In genomic region chr10:5685764-5686240, GRCh38 we compare ENCODE assay signal across 8 cellular contexts. TPM values are rescaled to one million over a fixed set of nuclear protein-coding genes. Genes with fewer than 3 reads are reported as not detected.
A peak's percentile ranks its signal among the peaks of the same experiment; 100 is the strongest.
DNase-seq lines count a peak whose midpoint lies in the region; ATAC-seq and TF ChIP-seq lines count a peak whose summit lies in the region.

No MANE protein-coding gene starts in this region.

- H3K9me3 Mint-ChIP-seq in CD4-positive, alpha-beta memory T cell = no peaks in the 10 kb centered on the region
- H3K9me3 Mint-ChIP-seq in chondrocyte (ENCODE audit: low read depth) = no peaks in the 10 kb centered on the region
- peaks cover 0 to 3% (median 0%) of the 10 kb centered on the region in 11 donors for H3K9me3 Mint-ChIP-seq in naive thymus-derived CD4-positive, alpha-beta T cell

- CTCF ChIA-PET in CD4-positive, alpha-beta memory T cell (lab: Charles Lee; ENCODE audit: partially characterized antibody) = no interaction called here
- CTCF ChIA-PET in naive thymus-derived CD4-positive, alpha-beta T cell (lab: Charles Lee) = no interaction called here

- H3K27ac ChIP-seq in CD4-positive, alpha-beta memory T cell (ENCODE audit: low read depth, low read length) = peak overlapping the region; percentile 97
- H3K27ac ChIP-seq in naive thymus-derived CD4-positive, alpha-beta T cell (ENCODE audit: low read depth, low read length) = peak overlapping the region; percentile 96

- H3K4me3 Mint-ChIP-seq in CD4-positive, alpha-beta memory T cell = peak overlapping the region; percentile 94 to 99 (median 98)
- H3K4me3 Mint-ChIP-seq in chondrocyte (ENCODE audit: unreplicated experiment) = peak overlapping the region; percentile 97
- peak overlapping the region; percentile 93 to 100 (median 98) for H3K4me3 Mint-ChIP-seq in naive thymus-derived CD4-positive, alpha-beta T cell

- no peak for ATAC-seq in naive thymus-derived CD4-positive, alpha-beta T cell
- ATAC-seq in GM18909 (IDR thresholded peaks at IDR 0.05; ENCODE audit: poor library complexity, unreplicated experiment) (no peak), HG03432 (IDR thresholded peaks at IDR 0.05; ENCODE audit: unreplicated experiment) (no peak)

- H3K4me3 ChIP-seq in CD4-positive, alpha-beta memory T cell (ENCODE audit: low read length in 2 of 2) = peak overlapping the region; percentile 76 to 83
- H3K4me3 ChIP-seq in naive thymus-derived CD4-positive, alpha-beta T cell (ENCODE audit: low read length) = peak overlapping the region; percentile 76

- peak in 1 of 5 donors; percentile 13 for DNase-seq in CD4-positive, alpha-beta memory T cell
- no peak for DNase-seq in chondrocyte (ENCODE audit: low spot score)
- DNase-seq in naive thymus-derived CD4-positive, alpha-beta T cell = peak in 1 of 9 donors; percentile 13
- DNase-seq in posterior cingulate gyrus = no peak
- no peak for DNase-seq in activated CD4-positive, CD25-positive, alpha-beta regulatory T cell treated with anti-CD3 and anti-CD28 coated beads, Interleukin-2, amount 50 U/mL, for 72 hours

- H3K4me1 ChIP-seq in CD4-positive, alpha-beta memory T cell (ENCODE audit: insufficient read depth, low read length) = peaks cover 55% of the 10 kb centered on the region
- H3K4me1 ChIP-seq in naive thymus-derived CD4-positive, alpha-beta T cell (ENCODE audit: control insufficient read depth in 2 of 2, insufficient read depth in 2 of 2, low read length in 2 of 2) = peaks cover 15 to 27% of the 10 kb centered on the region in 2 donors

- no peaks in the 10 kb centered on the region for H3K27me3 ChIP-seq in CD4-positive, alpha-beta memory T cell (ENCODE audit: insufficient read depth, low read length)
- no peaks in the 10 kb centered on the region for H3K27me3 ChIP-seq in naive thymus-derived CD4-positive, alpha-beta T cell (ENCODE audit: control insufficient read depth in 2 of 2, insufficient read depth in 2 of 2, low read length in 2 of 2)

- TF ChIP-seq CTCF in LNCAP (IDR thresholded peaks at IDR 0.05) = peak; percentile 19; the same call in 1 of the 2 replicates
- TF ChIP-seq CTCF in chondrocyte (IDR thresholded peaks at IDR 0.05) = peak; percentile 70

- peaks cover 25 to 65% (median 45%) of the 10 kb centered on the region in 4 donors for H3K4me1 Mint-ChIP-seq in CD4-positive, alpha-beta memory T cell
- H3K4me1 Mint-ChIP-seq in chondrocyte (ENCODE audit: low read depth) = peaks cover 24% of the 10 kb centered on the region
- peaks cover 32 to 64% (median 50%) of the 10 kb centered on the region in 7 donors for H3K4me1 Mint-ChIP-seq in naive thymus-derived CD4-positive, alpha-beta T cell

- intact Hi-C loops in CD4-positive, alpha-beta memory T cell (cut with micrococcal nuclease) = loop anchor here (1.0 to 10.0 kb wide), 6 partner anchors 19 to 289 kb away; partner anchors contain the start of genes ASB13 and IL15RA
- intact Hi-C loops in naive thymus-derived CD4-positive, alpha-beta T cell (cut with micrococcal nuclease) = loop anchor here (1.0 to 10.0 kb wide), 13 partner anchors 25 to 861 kb away; partner anchors contain the start of genes AKR1E2 (in 1 of the 2), ANKRD16 (in 1 of the 2), IL15RA (in 1 of the 2) and RBM17 (in 1 of the 2)
- intact Hi-C loops in posterior cingulate gyrus (cut with DNase I) = loop anchor here (2.0 to 5.0 kb wide), 3 partner anchors 127 to 206 kb away; partner anchors contain the start of genes FBH1 and GDI2

- no peaks in the 10 kb centered on the region for H3K9me3 ChIP-seq in CD4-positive, alpha-beta memory T cell (ENCODE audit: control insufficient read depth in 1 of 2, low read length in 2 of 2)
- no peaks in the 10 kb centered on the region for H3K9me3 ChIP-seq in naive thymus-derived CD4-positive, alpha-beta T cell (ENCODE audit: control insufficient read depth in 2 of 3, low read length in 3 of 3)

- no peaks in the 10 kb centered on the region for H3K27me3 Mint-ChIP-seq in CD4-positive, alpha-beta memory T cell
- no peaks in the 10 kb centered on the region for H3K27me3 Mint-ChIP-seq in chondrocyte (ENCODE audit: low read depth)
- peaks cover 0 to 3% (median 0%) of the 10 kb centered on the region in 5 donors for H3K27me3 Mint-ChIP-seq in naive thymus-derived CD4-positive, alpha-beta T cell

- POLR2A ChIA-PET in CD4-positive, alpha-beta memory T cell (lab: Charles Lee; ENCODE audit: partially characterized antibody) = interaction anchor here (2.1 to 2.6 kb wide), 3 partner anchors 21 to 128 kb away, joined by 6 to 16 read pairs (median 6); partner anchors contain the start of gene GDI2
- POLR2A ChIA-PET in naive thymus-derived CD4-positive, alpha-beta T cell (lab: Charles Lee) = no interaction called here

- H3K36me3 Mint-ChIP-seq in CD4-positive, alpha-beta memory T cell = peaks cover 4 to 14% of the 10 kb centered on the region in 2 donors
- no peaks in the 10 kb centered on the region for H3K36me3 Mint-ChIP-seq in chondrocyte (ENCODE audit: low read depth)
- H3K36me3 Mint-ChIP-seq in naive thymus-derived CD4-positive, alpha-beta T cell = peaks cover 0 to 3% (median 0%) of the 10 kb centered on the region in 5 donors

- H3K36me3 ChIP-seq in CD4-positive, alpha-beta memory T cell (ENCODE audit: insufficient read depth, low read length) = no peaks in the 10 kb centered on the region
- peaks cover 0 to 8% (median 0%) of the 10 kb centered on the region in 3 experiments for H3K36me3 ChIP-seq in naive thymus-derived CD4-positive, alpha-beta T cell (ENCODE audit: control insufficient read depth in 2 of 3, insufficient read depth in 3 of 3, low read length in 3 of 3)

- H3K27ac Mint-ChIP-seq in CD4-positive, alpha-beta memory T cell = peak overlapping the region; percentile 94 to 99 (median 97)
- peak overlapping the region; percentile 98 for H3K27ac Mint-ChIP-seq in chondrocyte (ENCODE audit: unreplicated experiment)
- H3K27ac Mint-ChIP-seq in naive thymus-derived CD4-positive, alpha-beta T cell = peak overlapping the region; percentile 90 to 99 (median 98)

RNA-seq across cellular contexts. Expression of gene TASOR2, which starts 1.2 kb away (rescaled TPM):
- 10 to 100 TPM; 69.1 to 85.7 TPM for total RNA-seq in CD4-positive, alpha-beta memory T cell
- polyA plus RNA-seq in CD4-positive, alpha-beta memory T cell = 10 to 100 TPM in 1 of 2 donors, 1 to 10 TPM in 1; 4.8 to 15.9 TPM
- total RNA-seq in chondrocyte = 61.1 to 78.1 TPM (median 62.6 TPM) in 3 replicates
- total RNA-seq in naive thymus-derived CD4-positive, alpha-beta T cell = 10 to 100 TPM; 55.0 to 86.5 (median 62.1) TPM
- polyA plus RNA-seq in naive thymus-derived CD4-positive, alpha-beta T cell = 10 to 100 TPM; 14.7 to 18.1 TPM

RNA-seq across cellular contexts. Expression of gene ASB13, which starts 19.4 kb away (rescaled TPM):
- 10 to 100 TPM; 15.4 to 18.5 TPM for total RNA-seq in CD4-positive, alpha-beta memory T cell
- polyA plus RNA-seq in CD4-positive, alpha-beta memory T cell = 10 to 100 TPM; 15.9 to 16.9 TPM
- 13.8 to 14.9 TPM (median 14.0 TPM) in 3 replicates for total RNA-seq in chondrocyte
- 10 to 100 TPM in 4 of 5 experiments, 1 to 10 TPM in 1; 8.0 to 18.3 (median 10.2) TPM for total RNA-seq in naive thymus-derived CD4-positive, alpha-beta T cell
- 10 to 100 TPM; 22.8 to 23.4 TPM for polyA plus RNA-seq in naive thymus-derived CD4-positive, alpha-beta T cell
